7 cellular contexts compared by ENCODE assay signal in the genomic region with DNA sequence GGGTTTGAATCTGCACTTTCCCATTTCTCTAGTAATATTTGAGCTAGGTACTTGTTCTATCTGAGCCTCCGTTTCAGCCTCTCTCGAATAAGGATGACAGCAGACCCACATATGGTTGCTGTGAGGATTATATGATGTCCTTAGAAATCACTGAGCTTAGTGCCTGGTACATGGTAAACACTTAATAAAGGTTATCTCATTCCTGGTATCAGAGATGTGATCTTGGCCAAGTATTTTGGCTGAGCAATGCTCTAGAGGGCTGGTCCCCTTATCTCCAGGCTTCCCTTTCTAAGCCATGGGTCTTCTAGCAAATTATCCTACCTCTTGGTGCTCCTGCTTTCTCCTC. TPM values are rescaled to one million over a fixed set of nuclear protein-coding genes. Genes with fewer than 3 reads are reported as not detected.
A peak's percentile ranks its signal among the peaks of the same experiment; 100 is the strongest.
DNase-seq lines count a peak whose midpoint lies in the region; ATAC-seq and TF ChIP-seq lines count a peak whose summit lies in the region.

No MANE protein-coding gene starts in this region.

- H3K27me3 ChIP-seq in stomach smooth muscle (ENCODE audit: control insufficient read depth in 1 of 2, insufficient read depth in 2 of 2, low read length in 2 of 2) = no peaks in the 10 kb centered on the region

- CTCF ChIA-PET in WTC11 (lab: Charles Lee) = no interaction called here

- H3K36me3 Mint-ChIP-seq in WTC11 = no peaks in the 10 kb centered on the region

- no peak for DNase-seq in HFF-Myc (ENCODE audit: extremely low read depth, low read depth)
- DNase-seq in WTC11 (ENCODE audit: low spot score) = no peak
- no peak for DNase-seq in posterior cingulate gyrus
- no peak for DNase-seq in GM13977 (ENCODE audit: low spot score)
- DNase-seq in T1000 (lab: John Stamatoyannopoulos, UW) = no peak

- peak overlapping the region; percentile 87 for H3K27ac Mint-ChIP-seq in WTC11

- peak overlapping the region; percentile 66 for H3K27ac ChIP-seq in stomach smooth muscle (ENCODE audit: low read length)

- TF ChIP-seq CTCF in HFF-Myc (IDR thresholded peaks at IDR 0.05; ENCODE audit: low read depth, low read length, missing control alignments) = no peak
- TF ChIP-seq CTCF in WTC11 (IDR thresholded peaks at IDR 0.05) = no peak
- no peak for TF ChIP-seq CTCF in GM13977 (IDR thresholded peaks at IDR 0.05; ENCODE audit: extremely low read depth, insufficient read depth, missing control alignments)

- ATAC-seq in WTC11 = no peak

- H3K9ac ChIP-seq in stomach smooth muscle (ENCODE audit: low read length in 2 of 2) = peak overlapping the region; percentile 36 to 79

- H3K4me1 ChIP-seq in stomach smooth muscle (ENCODE audit: control insufficient read depth, insufficient read depth, low read length) = peaks cover 6% of the 10 kb centered on the region

- H3K4me3 ChIP-seq in HFF-Myc (replicated peaks; ENCODE audit: low read depth, low read length) (peak overlapping the region; percentile 82), iPS-11a (ENCODE audit: low read depth, low read length) (peak overlapping the region; percentile 86), stomach smooth muscle (ENCODE audit: low read length in 2 of 2) (peak overlapping the region; percentile 85 to 90)

- H3K27me3 Mint-ChIP-seq in WTC11 (ENCODE audit: low read depth) = no peaks in the 10 kb centered on the region

- no peaks in the 10 kb centered on the region for H3K36me3 ChIP-seq in stomach smooth muscle (ENCODE audit: control insufficient read depth in 2 of 2, insufficient read depth in 2 of 2, low read length in 2 of 2)

- H3K9me3 Mint-ChIP-seq in WTC11 = no peaks in the 10 kb centered on the region

- no peaks in the 10 kb centered on the region for H3K9me3 ChIP-seq in stomach smooth muscle (ENCODE audit: control insufficient read depth in 2 of 2, low read length in 2 of 2)

- POLR2A ChIA-PET in WTC11 (lab: Charles Lee) = interaction anchor here (0.6 kb wide), 1 partner anchor 252 kb away, joined by 3 read pairs; no protein-coding TSS in a partner anchor

- peaks cover 55% of the 10 kb centered on the region for H3K4me1 Mint-ChIP-seq in WTC11

- H3K4me3 Mint-ChIP-seq in WTC11 = peak overlapping the region; percentile 97

- in situ Hi-C loops in GM13977 (cut with MboI; ENCODE audit: low pct_unique_long_range_greater_than_20kb, low sequenced_read_pairs, unreplicated experiment) = no loop called here

- intact Hi-C loops in posterior cingulate gyrus (cut with DNase I) = loop anchor here (5.0 to 10.0 kb wide), 2 partner anchors 173 to 535 kb away; partner anchors contain the start of gene MRPS33

TF ChIP-seq in WTC11, 78 proteins besides CTCF, POLR2A, EP300 and RAD21:
- TF ChIP-seq ZNF317 (CRISPR knock-in tag; IDR thresholded peaks at IDR 0.05; ENCODE audit: borderline replicate concordance, low read depth) (0 out of 2 replicates have a peak, but pooled peaks have one; percentile 53), CDX4 (CRISPR knock-in tag; IDR thresholded peaks at IDR 0.05; ENCODE audit: borderline replicate concordance) (no peak), ZNF232 (CRISPR knock-in tag; IDR thresholded peaks at IDR 0.05) (no peak), ZBTB43 (CRISPR knock-in tag; IDR thresholded peaks at IDR 0.05) (no peak), CBFB (CRISPR knock-in tag; IDR thresholded peaks at IDR 0.05; ENCODE audit: low read depth) (no peak)
- TF ChIP-seq, protein P1, sequence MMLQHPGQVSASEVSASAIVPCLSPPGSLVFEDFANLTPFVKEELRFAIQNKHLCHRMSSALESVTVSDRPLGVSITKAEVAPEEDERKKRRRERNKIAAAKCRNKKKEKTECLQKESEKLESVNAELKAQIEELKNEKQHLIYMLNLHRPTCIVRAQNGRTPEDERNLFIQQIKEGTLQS (CRISPR knock-in tag; conservative IDR thresholded peaks at IDR 0.05) = no peak
TF ChIP-seq in WTC11: peak in this region for 1.

RNA-seq across cellular contexts. Expression of gene MKRN1, which starts 0.4 kb away (rescaled TPM):
- total RNA-seq in WTC11 (2021) = 106 to 121 TPM (median 106 TPM) in 3 replicates
